ENCODE assay signal across 8 cellular contexts in the genomic region with DNA sequence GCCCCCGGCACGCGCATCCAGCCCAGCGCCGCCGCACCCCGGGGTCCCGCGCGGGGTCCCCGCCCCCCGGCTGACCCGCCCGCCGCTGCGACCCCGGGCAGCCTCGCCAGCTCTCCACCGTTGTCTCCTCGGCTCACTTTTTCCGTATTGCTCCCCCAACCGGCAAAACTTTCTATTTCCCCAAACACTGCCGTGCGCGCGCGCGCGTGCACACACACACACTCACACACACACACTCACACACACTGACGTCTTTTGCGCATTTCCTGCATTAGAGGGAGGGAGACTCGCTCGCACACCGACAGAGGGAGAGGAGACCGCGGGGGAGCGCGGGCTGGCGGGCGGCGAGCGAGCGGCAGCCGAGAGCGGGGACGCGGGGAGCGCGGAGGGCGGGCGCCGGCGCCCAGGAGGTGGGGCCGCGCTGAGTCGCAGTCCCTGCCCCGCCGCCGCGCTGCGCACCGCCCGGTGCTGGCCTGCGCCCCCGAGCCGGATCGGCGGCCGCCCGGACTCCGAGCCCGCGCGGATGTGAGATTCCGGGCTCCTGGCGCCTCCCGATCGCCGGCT. TPM values are rescaled to one million over a fixed set of nuclear protein-coding genes. Genes with fewer than 3 reads are reported as not detected.
DNase-seq lines count a peak whose midpoint lies in the region; ATAC-seq and TF ChIP-seq lines count a peak whose summit lies in the region.

No MANE protein-coding gene starts in this region.

- peaks cover 12% of the 10 kb centered on the region for H3K36me3 Mint-ChIP-seq in activated T-helper 2 cell treated with anti-CD3 and anti-CD28 coated beads, Interferon-gamma antibody, Interleukin-2, Interleukin-4, amounts not matched to agents 10 μg/mL and 5 μg/mL and 100 μg/mL, durations not matched to agents 14 hours and 24 hours and 36 hours (ENCODE audit: low read depth)
- peaks cover 6% of the 10 kb centered on the region for H3K36me3 Mint-ChIP-seq in natural killer cell treated with Interleukin-12 subunit alpha and Interleukin-12 subunit beta and Interleukin-15 and Interleukin-18, amount 100 ng/mL, for 72 hours

- H3K9me3 Mint-ChIP-seq in activated T-helper 2 cell treated with anti-CD3 and anti-CD28 coated beads, Interferon-gamma antibody, Interleukin-2, Interleukin-4, amounts not matched to agents 10 μg/mL and 5 μg/mL and 100 μg/mL, durations not matched to agents 14 hours and 24 hours and 36 hours: no peaks in the 10 kb centered on the region
- H3K9me3 Mint-ChIP-seq in natural killer cell treated with Interleukin-12 subunit alpha and Interleukin-12 subunit beta and Interleukin-15 and Interleukin-18, amount 100 ng/mL, for 72 hours: no peaks in the 10 kb centered on the region

- H3K4me3 ChIP-seq in DOHH2 (ENCODE audit: low read length): peak overlapping the region; percentile 96
- peak overlapping the region; percentile 56 for H3K4me3 ChIP-seq in Jurkat, Clone E6-1 (ENCODE audit: low read length)

- no peaks in the 10 kb centered on the region for H3K9me3 ChIP-seq in DOHH2 (ENCODE audit: control insufficient read depth, insufficient read depth, low read length)

- peak; percentile 54 for TF ChIP-seq CTCF in DOHH2 (IDR thresholded peaks at IDR 0.05; ENCODE audit: low read depth, low read length, poor library complexity, severe bottlenecking)

- peaks cover 25% of the 10 kb centered on the region for H3K4me1 Mint-ChIP-seq in activated T-helper 2 cell treated with anti-CD3 and anti-CD28 coated beads, Interferon-gamma antibody, Interleukin-2, Interleukin-4, amounts not matched to agents 10 μg/mL and 5 μg/mL and 100 μg/mL, durations not matched to agents 14 hours and 24 hours and 36 hours (ENCODE audit: low read depth)
- H3K4me1 Mint-ChIP-seq in natural killer cell treated with Interleukin-12 subunit alpha and Interleukin-12 subunit beta and Interleukin-15 and Interleukin-18, amount 100 ng/mL, for 72 hours (ENCODE audit: low read depth in 2 of 2): peaks cover 14 to 35% of the 10 kb centered on the region in 2 donors

- H3K4me2 ChIP-seq in DOHH2 (ENCODE audit: low read length): peak overlapping the region; percentile 99

- intact Hi-C loops in activated T-helper 2 cell treated with anti-CD3 and anti-CD28 coated beads, Interferon-gamma antibody, Interleukin-2, Interleukin-4, amounts not matched to agents 10 μg/mL and 5 μg/mL and 100 μg/mL, durations not matched to agents 14 hours and 24 hours and 36 hours (cut with micrococcal nuclease): no loop called here

- H3F3A ChIP-seq in DOHH2 (ENCODE audit: control insufficient read depth, insufficient read depth): peaks cover 8% of the 10 kb centered on the region; the same call in 1 of the 2 replicates

- peaks cover 12% of the 10 kb centered on the region for H3K27me3 Mint-ChIP-seq in activated T-helper 2 cell treated with anti-CD3 and anti-CD28 coated beads, Interferon-gamma antibody, Interleukin-2, Interleukin-4, amounts not matched to agents 10 μg/mL and 5 μg/mL and 100 μg/mL, durations not matched to agents 14 hours and 24 hours and 36 hours (ENCODE audit: low read depth)
- no peaks in the 10 kb centered on the region for H3K27me3 Mint-ChIP-seq in natural killer cell treated with Interleukin-12 subunit alpha and Interleukin-12 subunit beta and Interleukin-15 and Interleukin-18, amount 100 ng/mL, for 72 hours

- ATAC-seq in GM21619 (IDR thresholded peaks at IDR 0.05; ENCODE audit: unreplicated experiment): peak; percentile 70
- ATAC-seq in natural killer cell treated with Interleukin-12 subunit alpha and Interleukin-12 subunit beta and Interleukin-15 and Interleukin-18, amount 100 ng/mL, for 72 hours: peak; percentile 90 to 92

- H3K4me1 ChIP-seq in DOHH2 (ENCODE audit: control insufficient read depth, low read length): peaks cover 23% of the 10 kb centered on the region

- H3K36me3 ChIP-seq in DOHH2 (ENCODE audit: control insufficient read depth, low read length): no peaks in the 10 kb centered on the region

- peaks cover 14% of the 10 kb centered on the region; the same call in 1 of the 2 replicates for H3K79me2 ChIP-seq in DOHH2 (ENCODE audit: control insufficient read depth, low read length)

- H4K20me1 ChIP-seq in DOHH2 (ENCODE audit: control insufficient read depth, insufficient read depth, low read depth, low read length): 0 out of 2 replicates have a peak, but pooled peaks cover 4% of the 10 kb centered on the region

- peak overlapping the region; percentile 96 for H3K27ac Mint-ChIP-seq in activated T-helper 2 cell treated with anti-CD3 and anti-CD28 coated beads, Interferon-gamma antibody, Interleukin-2, Interleukin-4, amounts not matched to agents 10 μg/mL and 5 μg/mL and 100 μg/mL, durations not matched to agents 14 hours and 24 hours and 36 hours
- peak overlapping the region; percentile 79 to 84 for H3K27ac Mint-ChIP-seq in natural killer cell treated with Interleukin-12 subunit alpha and Interleukin-12 subunit beta and Interleukin-15 and Interleukin-18, amount 100 ng/mL, for 72 hours

- H3K27ac ChIP-seq in DOHH2 (ENCODE audit: low read depth, low read length): peak overlapping the region; percentile 32; the same call in 1 of the 2 replicates

- H3K9me2 ChIP-seq in DOHH2 (replicated peaks; ENCODE audit: control insufficient read depth, low read length): no peaks in the 10 kb centered on the region

- peak overlapping the region; percentile 93 for H3K4me3 Mint-ChIP-seq in activated T-helper 2 cell treated with anti-CD3 and anti-CD28 coated beads, Interferon-gamma antibody, Interleukin-2, Interleukin-4, amounts not matched to agents 10 μg/mL and 5 μg/mL and 100 μg/mL, durations not matched to agents 14 hours and 24 hours and 36 hours (ENCODE audit: low read depth)
- peak overlapping the region; percentile 95 for H3K4me3 Mint-ChIP-seq in natural killer cell treated with Interleukin-12 subunit alpha and Interleukin-12 subunit beta and Interleukin-15 and Interleukin-18, amount 100 ng/mL, for 72 hours

- H3K27me3 ChIP-seq in DOHH2 (ENCODE audit: control insufficient read depth, low read length): peaks cover 40% of the 10 kb centered on the region

- DNase-seq in Jurkat, Clone E6-1 (ENCODE audit: low read depth, low spot score): peak; percentile 88
- DNase-seq in RPMI8226 (peak; percentile 97), fibroblast of peridontal ligament (ENCODE audit: extremely low read depth) (peak; percentile 97)
- peak; percentile 92 for DNase-seq in activated T-helper 2 cell treated with anti-CD3 and anti-CD28 coated beads, Interferon-gamma antibody, Interleukin-2, Interleukin-4, amounts not matched to agents 10 μg/mL and 5 μg/mL and 100 μg/mL, durations not matched to agents 14 hours and 24 hours and 36 hours (ENCODE audit: low spot score)
- peak; percentile 89 for DNase-seq in natural killer cell treated with Interleukin-12 subunit alpha and Interleukin-12 subunit beta and Interleukin-15 and Interleukin-18, amount 100 ng/mL, for 72 hours (ENCODE audit: low spot score)
- peak; percentile 91 to 97 (median 94) for DNase-seq in stimulated activated naive CD4-positive, alpha-beta T cell (lab: John Stamatoyannopoulos, UW)

RNA-seq across cellular contexts. Expression of a gene that starts 0.5 kb away (rescaled TPM):
- 3.9 TPM for polyA plus RNA-seq in Jurkat, Clone E6-1 (2012; ENCODE audit: insufficient read depth, insufficient read length)
- 21.5 TPM in 2 replicates for total RNA-seq in activated T-helper 2 cell treated with anti-CD3 and anti-CD28 coated beads, Interferon-gamma antibody, Interleukin-2, Interleukin-4, amounts not matched to agents 10 μg/mL and 5 μg/mL and 100 μg/mL, durations not matched to agents 14 hours and 24 hours and 36 hours
- total RNA-seq in natural killer cell treated with Interleukin-12 subunit alpha and Interleukin-12 subunit beta and Interleukin-15 and Interleukin-18, amount 100 ng/mL, for 72 hours: 10 to 100 TPM in 1 of 2 donors, 1 to 10 TPM in 1; 6.3 to 30.1 TPM

RNA-seq across cellular contexts. Expression of a gene that starts 39.9 kb away (rescaled TPM):
- polyA plus RNA-seq in Jurkat, Clone E6-1 (2012; ENCODE audit: insufficient read depth, insufficient read length): 7.0 TPM
- 20.9 and 21.7 TPM in 2 replicates for total RNA-seq in activated T-helper 2 cell treated with anti-CD3 and anti-CD28 coated beads, Interferon-gamma antibody, Interleukin-2, Interleukin-4, amounts not matched to agents 10 μg/mL and 5 μg/mL and 100 μg/mL, durations not matched to agents 14 hours and 24 hours and 36 hours
- total RNA-seq in natural killer cell treated with Interleukin-12 subunit alpha and Interleukin-12 subunit beta and Interleukin-15 and Interleukin-18, amount 100 ng/mL, for 72 hours: 10 to 100 TPM; 17.6 to 25.4 TPM

Comparison
In these comparisons a context has a peak if more than half of its experiments do, and no peak if none do; other contexts are left out.
1. Peak in every context shown above with its lines: DNase-seq, ATAC-seq, H3K4me3 ChIP-seq and H3K27ac ChIP-seq.